ENCODE assay signal across 2 cellular contexts in genomic region chr18:919078-919477, GRCh38.
TF ChIP-seq lines count a peak whose summit lies in the region.

No MANE protein-coding gene starts in this region.

TF ChIP-seq in HepG2, 621 proteins besides CTCF, POLR2A, EP300 and RAD21:
- TF ChIP-seq NBN (conservative IDR thresholded peaks at IDR 0.05), result no peak
- TF ChIP-seq HOMEZ (CRISPR knock-in tag; IDR thresholded peaks at IDR 0.05; ENCODE audit: low read depth), result no peak
- no peak for TF ChIP-seq SRSF9 (IDR thresholded peaks at IDR 0.05; ENCODE audit: borderline replicate concordance, insufficient read depth, low read depth, low read length, poor library complexity, severe bottlenecking)
- TF ChIP-seq NONO (IDR thresholded peaks at IDR 0.05), result no peak
- TF ChIP-seq NONO (CRISPR knock-in tag; conservative IDR thresholded peaks at IDR 0.05), result no peak
- no peak for TF ChIP-seq ZNF225 (CRISPR knock-in tag; IDR thresholded peaks at IDR 0.05)
- no peak for TF ChIP-seq XBP1 (CRISPR knock-in tag; IDR thresholded peaks at IDR 0.05)
- no peak for TF ChIP-seq ATF3 (CRISPR knock-in tag; IDR thresholded peaks at IDR 0.05)
- TF ChIP-seq ARHGAP35 (CRISPR knock-in tag; IDR thresholded peaks at IDR 0.05; ENCODE audit: borderline replicate concordance), result no peak
- no peak for TF ChIP-seq NFKB2 (CRISPR knock-in tag; IDR thresholded peaks at IDR 0.05; ENCODE audit: borderline replicate concordance)
- TF ChIP-seq TEAD2 (CRISPR knock-in tag; IDR thresholded peaks at IDR 0.05), result no peak
- no peak for TF ChIP-seq FOXK2 (IDR thresholded peaks at IDR 0.05)
- no peak for TF ChIP-seq ASH2L (IDR thresholded peaks at IDR 0.05; ENCODE audit: insufficient read length, low read depth, low read length)
- TF ChIP-seq DPF2 (CRISPR knock-in tag; IDR thresholded peaks at IDR 0.05; ENCODE audit: borderline replicate concordance, low read depth), result no peak
- TF ChIP-seq MED8 (CRISPR knock-in tag; IDR thresholded peaks at IDR 0.05; ENCODE audit: insufficient replicate concordance), result no peak
- TF ChIP-seq, protein P1, sequence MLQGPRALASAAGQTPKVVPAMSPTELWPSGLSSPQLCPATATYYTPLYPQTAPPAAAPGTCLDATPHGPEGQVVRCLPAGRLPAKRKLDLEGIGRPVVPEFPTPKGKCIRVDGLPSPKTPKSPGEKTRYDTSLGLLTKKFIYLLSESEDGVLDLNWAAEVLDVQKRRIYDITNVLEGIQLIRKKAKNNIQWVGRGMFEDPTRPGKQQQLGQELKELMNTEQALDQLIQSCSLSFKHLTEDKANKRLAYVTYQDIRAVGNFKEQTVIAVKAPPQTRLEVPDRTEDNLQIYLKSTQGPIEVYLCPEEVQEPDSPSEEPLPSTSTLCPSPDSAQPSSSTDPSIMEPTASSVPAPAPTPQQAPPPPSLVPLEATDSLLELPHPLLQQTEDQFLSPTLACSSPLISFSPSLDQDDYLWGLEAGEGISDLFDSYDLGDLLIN (CRISPR knock-in tag; IDR thresholded peaks at IDR 0.05; ENCODE audit: borderline replicate concordance), result no peak
- TF ChIP-seq ZFP36L2 (CRISPR knock-in tag; IDR thresholded peaks at IDR 0.05), result no peak
- no peak for TF ChIP-seq ZNF782 (CRISPR knock-in tag; IDR thresholded peaks at IDR 0.05; ENCODE audit: borderline replicate concordance)

TF ChIP-seq in K562, 482 proteins besides CTCF, POLR2A, EP300 and RAD21:
- TF ChIP-seq, protein P2, sequence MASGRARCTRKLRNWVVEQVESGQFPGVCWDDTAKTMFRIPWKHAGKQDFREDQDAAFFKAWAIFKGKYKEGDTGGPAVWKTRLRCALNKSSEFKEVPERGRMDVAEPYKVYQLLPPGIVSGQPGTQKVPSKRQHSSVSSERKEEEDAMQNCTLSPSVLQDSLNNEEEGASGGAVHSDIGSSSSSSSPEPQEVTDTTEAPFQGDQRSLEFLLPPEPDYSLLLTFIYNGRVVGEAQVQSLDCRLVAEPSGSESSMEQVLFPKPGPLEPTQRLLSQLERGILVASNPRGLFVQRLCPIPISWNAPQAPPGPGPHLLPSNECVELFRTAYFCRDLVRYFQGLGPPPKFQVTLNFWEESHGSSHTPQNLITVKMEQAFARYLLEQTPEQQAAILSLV (tag; IDR thresholded peaks at IDR 0.05), result no peak
- TF ChIP-seq SMAD3 (CRISPR knock-in tag; conservative IDR thresholded peaks at IDR 0.05) (no peak), ZNF507 (tag; conservative IDR thresholded peaks at IDR 0.05) (no peak), KDM4B (IDR thresholded peaks at IDR 0.05; ENCODE audit: borderline replicate concordance in 2 of 2, low read depth in 1 of 2) (no peak), HNRNPUL1 (IDR thresholded peaks at IDR 0.05; ENCODE audit: low read length) (no peak), LEF1 (IDR thresholded peaks at IDR 0.05) (no peak), ZKSCAN8 (CRISPR knock-in tag; IDR thresholded peaks at IDR 0.05) (peak; percentile 87; the same call in 1 of the 2 replicates)
- TF ChIP-seq, protein P3, sequence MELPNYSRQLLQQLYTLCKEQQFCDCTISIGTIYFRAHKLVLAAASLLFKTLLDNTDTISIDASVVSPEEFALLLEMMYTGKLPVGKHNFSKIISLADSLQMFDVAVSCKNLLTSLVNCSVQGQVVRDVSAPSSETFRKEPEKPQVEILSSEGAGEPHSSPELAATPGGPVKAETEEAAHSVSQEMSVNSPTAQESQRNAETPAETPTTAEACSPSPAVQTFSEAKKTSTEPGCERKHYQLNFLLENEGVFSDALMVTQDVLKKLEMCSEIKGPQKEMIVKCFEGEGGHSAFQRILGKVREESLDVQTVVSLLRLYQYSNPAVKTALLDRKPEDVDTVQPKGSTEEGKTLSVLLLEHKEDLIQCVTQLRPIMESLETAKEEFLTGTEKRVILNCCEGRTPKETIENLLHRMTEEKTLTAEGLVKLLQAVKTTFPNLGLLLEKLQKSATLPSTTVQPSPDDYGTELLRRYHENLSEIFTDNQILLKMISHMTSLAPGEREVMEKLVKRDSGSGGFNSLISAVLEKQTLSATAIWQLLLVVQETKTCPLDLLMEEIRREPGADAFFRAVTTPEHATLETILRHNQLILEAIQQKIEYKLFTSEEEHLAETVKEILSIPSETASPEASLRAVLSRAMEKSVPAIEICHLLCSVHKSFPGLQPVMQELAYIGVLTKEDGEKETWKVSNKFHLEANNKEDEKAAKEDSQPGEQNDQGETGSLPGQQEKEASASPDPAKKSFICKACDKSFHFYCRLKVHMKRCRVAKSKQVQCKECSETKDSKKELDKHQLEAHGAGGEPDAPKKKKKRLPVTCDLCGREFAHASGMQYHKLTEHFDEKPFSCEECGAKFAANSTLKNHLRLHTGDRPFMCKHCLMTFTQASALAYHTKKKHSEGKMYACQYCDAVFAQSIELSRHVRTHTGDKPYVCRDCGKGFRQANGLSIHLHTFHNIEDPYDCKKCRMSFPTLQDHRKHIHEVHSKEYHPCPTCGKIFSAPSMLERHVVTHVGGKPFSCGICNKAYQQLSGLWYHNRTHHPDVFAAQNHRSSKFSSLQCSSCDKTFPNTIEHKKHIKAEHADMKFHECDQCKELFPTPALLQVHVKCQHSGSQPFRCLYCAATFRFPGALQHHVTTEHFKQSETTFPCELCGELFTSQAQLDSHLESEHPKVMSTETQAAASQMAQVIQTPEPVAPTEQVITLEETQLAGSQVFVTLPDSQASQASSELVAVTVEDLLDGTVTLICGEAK (IDR thresholded peaks at IDR 0.05), result no peak
- TF ChIP-seq, protein P3 (CRISPR knock-in tag; IDR thresholded peaks at IDR 0.05), result no peak
